ENCODE assay signal across 2 cellular contexts in genomic region chr1:230415405-230416119, GRCh38.
TF ChIP-seq lines count a peak whose summit lies in the region.

No MANE protein-coding gene starts in this region.

TF ChIP-seq in IMR-90, 13 proteins besides CTCF, POLR2A, EP300 and RAD21 (continued from another document):
- TF ChIP-seq, protein P1, sequence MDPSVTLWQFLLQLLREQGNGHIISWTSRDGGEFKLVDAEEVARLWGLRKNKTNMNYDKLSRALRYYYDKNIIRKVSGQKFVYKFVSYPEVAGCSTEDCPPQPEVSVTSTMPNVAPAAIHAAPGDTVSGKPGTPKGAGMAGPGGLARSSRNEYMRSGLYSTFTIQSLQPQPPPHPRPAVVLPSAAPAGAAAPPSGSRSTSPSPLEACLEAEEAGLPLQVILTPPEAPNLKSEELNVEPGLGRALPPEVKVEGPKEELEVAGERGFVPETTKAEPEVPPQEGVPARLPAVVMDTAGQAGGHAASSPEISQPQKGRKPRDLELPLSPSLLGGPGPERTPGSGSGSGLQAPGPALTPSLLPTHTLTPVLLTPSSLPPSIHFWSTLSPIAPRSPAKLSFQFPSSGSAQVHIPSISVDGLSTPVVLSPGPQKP (IDR thresholded peaks at IDR 0.05; ENCODE audit: borderline replicate concordance, low read depth, low read length): no peak
- TF ChIP-seq FOS (IDR thresholded peaks at IDR 0.05; ENCODE audit: low read depth, low read length) (no peak), SMC3 (IDR thresholded peaks at IDR 0.05; ENCODE audit: low read depth, low read length) (no peak), MXI1 (IDR thresholded peaks at IDR 0.05; ENCODE audit: borderline replicate concordance, low read depth, low read length) (no peak), NFE2L2 (IDR thresholded peaks at IDR 0.05; ENCODE audit: low read depth, low read length) (no peak)

TF ChIP-seq in SK-N-SH, 30 proteins besides CTCF, POLR2A, EP300 and RAD21 (continued from another document):
- no peak for TF ChIP-seq IRF3 (IDR thresholded peaks at IDR 0.05; ENCODE audit: low read depth, low read length)
